In the genomic region with DNA sequence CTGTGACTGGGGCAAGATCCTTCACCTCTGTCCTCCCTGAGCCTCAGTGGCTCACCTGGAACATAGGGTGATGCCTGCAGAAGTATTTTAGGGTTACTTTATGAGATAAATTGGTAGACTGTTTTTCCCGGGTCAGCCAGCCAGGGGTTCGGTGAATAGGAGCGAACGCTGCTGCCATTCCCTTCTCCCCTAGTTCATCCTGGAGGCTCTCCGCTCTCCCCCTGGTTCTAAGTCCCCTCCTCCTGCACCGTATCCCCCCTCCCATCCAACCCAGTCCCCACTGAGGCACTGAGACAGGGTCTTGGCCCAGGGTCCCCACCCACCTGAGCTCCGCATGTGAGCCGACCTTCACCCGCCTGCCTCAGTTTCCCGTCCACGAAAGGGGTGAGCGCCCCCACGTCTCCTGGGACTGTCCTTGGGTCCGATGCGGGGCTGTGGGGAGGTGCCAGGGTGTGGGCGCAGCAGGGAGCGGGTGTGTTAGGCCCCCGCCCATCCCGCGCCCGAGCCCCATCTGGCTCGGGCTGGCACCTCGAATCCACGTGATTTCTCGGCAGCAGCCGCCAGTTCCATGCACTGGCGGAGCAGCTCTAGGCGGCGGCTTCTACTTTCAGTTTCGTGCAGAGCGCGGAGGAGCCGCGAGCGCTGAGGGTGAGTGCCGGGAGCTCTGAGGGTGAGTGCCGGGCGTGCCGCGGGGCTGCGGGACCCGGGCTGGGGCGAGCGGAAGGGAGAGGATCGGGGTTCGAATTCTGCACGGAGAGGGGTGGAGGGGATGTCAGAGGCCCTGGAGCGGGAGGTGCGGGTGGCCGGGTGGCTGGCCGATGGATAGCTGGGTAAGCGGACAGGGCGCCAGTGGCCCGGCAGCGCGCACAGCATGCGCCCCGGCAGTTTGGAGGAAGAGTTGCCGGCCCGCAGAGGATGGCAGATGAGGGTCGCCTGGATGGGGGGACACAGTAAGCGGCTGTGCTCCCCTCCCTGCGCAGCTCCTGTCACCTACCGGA, we compare ENCODE assay signal across 8 cellular contexts. TPM values are rescaled to one million over a fixed set of nuclear protein-coding genes. Genes with fewer than 3 reads are reported as not detected.
DNase-seq lines count a peak whose midpoint lies in the region; ATAC-seq and TF ChIP-seq lines count a peak whose summit lies in the region.

A gene with protein sequence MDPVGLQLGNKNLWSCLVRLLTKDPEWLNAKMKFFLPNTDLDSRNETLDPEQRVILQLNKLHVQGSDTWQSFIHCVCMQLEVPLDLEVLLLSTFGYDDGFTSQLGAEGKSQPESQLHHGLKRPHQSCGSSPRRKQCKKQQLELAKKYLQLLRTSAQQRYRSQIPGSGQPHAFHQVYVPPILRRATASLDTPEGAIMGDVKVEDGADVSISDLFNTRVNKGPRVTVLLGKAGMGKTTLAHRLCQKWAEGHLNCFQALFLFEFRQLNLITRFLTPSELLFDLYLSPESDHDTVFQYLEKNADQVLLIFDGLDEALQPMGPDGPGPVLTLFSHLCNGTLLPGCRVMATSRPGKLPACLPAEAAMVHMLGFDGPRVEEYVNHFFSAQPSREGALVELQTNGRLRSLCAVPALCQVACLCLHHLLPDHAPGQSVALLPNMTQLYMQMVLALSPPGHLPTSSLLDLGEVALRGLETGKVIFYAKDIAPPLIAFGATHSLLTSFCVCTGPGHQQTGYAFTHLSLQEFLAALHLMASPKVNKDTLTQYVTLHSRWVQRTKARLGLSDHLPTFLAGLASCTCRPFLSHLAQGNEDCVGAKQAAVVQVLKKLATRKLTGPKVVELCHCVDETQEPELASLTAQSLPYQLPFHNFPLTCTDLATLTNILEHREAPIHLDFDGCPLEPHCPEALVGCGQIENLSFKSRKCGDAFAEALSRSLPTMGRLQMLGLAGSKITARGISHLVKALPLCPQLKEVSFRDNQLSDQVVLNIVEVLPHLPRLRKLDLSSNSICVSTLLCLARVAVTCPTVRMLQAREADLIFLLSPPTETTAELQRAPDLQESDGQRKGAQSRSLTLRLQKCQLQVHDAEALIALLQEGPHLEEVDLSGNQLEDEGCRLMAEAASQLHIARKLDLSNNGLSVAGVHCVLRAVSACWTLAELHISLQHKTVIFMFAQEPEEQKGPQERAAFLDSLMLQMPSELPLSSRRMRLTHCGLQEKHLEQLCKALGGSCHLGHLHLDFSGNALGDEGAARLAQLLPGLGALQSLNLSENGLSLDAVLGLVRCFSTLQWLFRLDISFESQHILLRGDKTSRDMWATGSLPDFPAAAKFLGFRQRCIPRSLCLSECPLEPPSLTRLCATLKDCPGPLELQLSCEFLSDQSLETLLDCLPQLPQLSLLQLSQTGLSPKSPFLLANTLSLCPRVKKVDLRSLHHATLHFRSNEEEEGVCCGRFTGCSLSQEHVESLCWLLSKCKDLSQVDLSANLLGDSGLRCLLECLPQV (N-terminal part only) (plus strand): TSS at position 610 of the 998 bp plus-strand sequence. CDS start 31,156 bp downstream, outside the sequence.

- peak within 1 kb of the TSS; percentile 98 for H3K27ac Mint-ChIP-seq in T-helper 17 cell

- H3K9ac ChIP-seq in HCT116 (ENCODE audit: low read length): peak within 1 kb of the TSS; percentile 74

- H3K9me3 ChIP-seq in HCT116 (ENCODE audit: control insufficient read depth in 1 of 2, insufficient read depth in 1 of 2, low read depth in 1 of 2, low read length in 2 of 2) (no peaks in the 10 kb centered on the region), T-helper 17 cell (ENCODE audit: control insufficient read depth, low read length, poor library complexity, severe bottlenecking) (no peaks in the 10 kb centered on the region)

- DNase-seq in HCT116 (ENCODE audit: low read depth, low spot score): peak; percentile 22
- peak; percentile 79 for DNase-seq in MV-4-11 (lab: John Stamatoyannopoulos, UW)
- DNase-seq in T-helper 17 cell: peak; percentile 81 to 85 (median 83)
- DNase-seq in amniotic stem cell (lab: John Stamatoyannopoulos, UW): peak; percentile 69
- peak; percentile 91 for DNase-seq in left ventricle myocardium superior
- DNase-seq in pulmonary artery endothelial cell (ENCODE audit: low read depth, low spot score): peak; percentile 43

- H3K36me3 Mint-ChIP-seq in T-helper 17 cell (ENCODE audit: low read depth): peaks cover 10% of the 10 kb centered on the region

- peak within 1 kb of the TSS; percentile 94 for H3K4me2 ChIP-seq in HCT116 (ENCODE audit: low read length)

- H3K4me1 Mint-ChIP-seq in T-helper 17 cell: peaks cover 66% of the 10 kb centered on the region

- no peak for TF ChIP-seq RAD21 in HCT116 (IDR thresholded peaks at IDR 0.05; ENCODE audit: low read depth)

- POLR2A ChIA-PET in HCT116 (lab: Charles Lee): interaction anchor here (0.7 to 0.8 kb wide), 2 partner anchors 18 to 25 kb away, joined by 3 read pairs; no protein-coding TSS in a partner anchor

- H3K4me1 ChIP-seq in HCT116 (ENCODE audit: control insufficient read depth in 1 of 2, insufficient read depth in 2 of 2, low read length in 2 of 2) (peaks cover 28 to 44% of the 10 kb centered on the region in 2 experiments), urinary bladder (ENCODE audit: insufficient read depth) (no peaks in the 10 kb centered on the region)

- H3K27me3 ChIP-seq in HCT116 (ENCODE audit: insufficient read depth, low read length): no peaks in the 10 kb centered on the region

- no peaks in the 10 kb centered on the region for H3K27me3 Mint-ChIP-seq in T-helper 17 cell

- TSS peak; percentile 46 for BruUV-seq in HCT116 (replicated peaks; lab: Mats Ljungman, UMichigan)

- peak; percentile 78 for ATAC-seq in HCT116
- ATAC-seq in T-helper 17 cell: peak; percentile 92
- ATAC-seq in left ventricle myocardium superior: peak; percentile 93

- H3K36me3 ChIP-seq in HCT116 (ENCODE audit: control insufficient read depth in 1 of 2, insufficient read depth in 2 of 2, low read length in 2 of 2): no peaks in the 10 kb centered on the region
- no peaks in the 10 kb centered on the region for H3K36me3 ChIP-seq in urinary bladder (ENCODE audit: insufficient read depth)

- RAD21 ChIA-PET in HCT116 (lab: Charles Lee; ENCODE audit: low non-redundant PET in 1 of 2, low total read pairs in 2 of 2, uncharacterized antibody in 2 of 2, unreplicated experiment in 2 of 2): no interaction called here

- peak; percentile 46 for TF ChIP-seq POLR2A in HCT116 (IDR thresholded peaks at IDR 0.05; ENCODE audit: borderline replicate concordance, extremely low read depth, insufficient read depth, insufficient read length)

- H3K4me3 Mint-ChIP-seq in T-helper 17 cell: peak within 1 kb of the TSS; percentile 96

- intact Hi-C loops in HCT116 (cut with micrococcal nuclease) (no loop called here), left ventricle myocardium superior (cut with micrococcal nuclease) (no loop called here)

- H3K4me3 ChIP-seq in GM08714 (ENCODE audit: low read length) (peak within 1 kb of the TSS; percentile 91), HCT116 (replicated peaks in 1 of 2; ENCODE audit: low read depth in 1 of 2, low read length in 2 of 2) (peak within 1 kb of the TSS; percentile 68 to 80), urinary bladder (ENCODE audit: low read depth, low read length) (peak within 1 kb of the TSS; percentile 70)

- CTCF ChIA-PET in HCT116 (lab: Charles Lee): interaction anchor here (1.2 to 1.3 kb wide), 2 partner anchors 24 to 25 kb away, joined by 4 read pairs; no protein-coding TSS in a partner anchor

- WGBS in urinary bladder: 3% methylated on average over 64 of the region's 64 CpGs

- H3K27ac ChIP-seq in HCT116 (ENCODE audit: low read depth, low read length) (peak within 1 kb of the TSS; percentile 43; the same call in 1 of the 2 replicates), urinary bladder (ENCODE audit: low read depth) (peak within 1 kb of the TSS; percentile 72)

- no peak for TF ChIP-seq CTCF in HCT116 (IDR thresholded peaks at IDR 0.05 in 2 of 3, conservative IDR thresholded peaks at IDR 0.05 in 1 of 3; ENCODE audit: borderline replicate concordance in 1 of 3, insufficient read depth in 1 of 3, low read depth in 2 of 3, low read length in 2 of 3)

- H3K9me2 ChIP-seq in HCT116 (ENCODE audit: insufficient read depth): no peaks in the 10 kb centered on the region

- H3K79me2 ChIP-seq in HCT116 (ENCODE audit: insufficient read depth, low read length): no peaks in the 10 kb centered on the region

- H2AFZ ChIP-seq in HCT116 (ENCODE audit: low read depth, low read length, poor library complexity, severe bottlenecking): peak within 1 kb of the TSS; percentile 82

- no peaks in the 10 kb centered on the region for H4K20me1 ChIP-seq in HCT116 (ENCODE audit: insufficient read depth)

TF ChIP-seq in HCT116, 20 proteins besides CTCF, POLR2A, EP300 and RAD21 (continues in another document):
- TF ChIP-seq, protein P1, sequence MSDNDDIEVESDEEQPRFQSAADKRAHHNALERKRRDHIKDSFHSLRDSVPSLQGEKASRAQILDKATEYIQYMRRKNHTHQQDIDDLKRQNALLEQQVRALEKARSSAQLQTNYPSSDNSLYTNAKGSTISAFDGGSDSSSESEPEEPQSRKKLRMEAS (IDR thresholded peaks at IDR 0.05): peak; percentile 84
- TF ChIP-seq YY1 (IDR thresholded peaks at IDR 0.05; ENCODE audit: extremely low read depth, insufficient replicate concordance, low read depth, low read length): no peak
- TF ChIP-seq SIN3A (IDR thresholded peaks at IDR 0.05; ENCODE audit: low read depth): no peak; the same call in 1 of the 2 replicates
- peak; percentile 38; the same call in 1 of the 2 replicates for TF ChIP-seq POLR2AphosphoS5 (IDR thresholded peaks at IDR 0.05; ENCODE audit: low read depth, low read length)
- no peak for TF ChIP-seq EGR1 (IDR thresholded peaks at IDR 0.05; ENCODE audit: low read depth)
- no peak for TF ChIP-seq JUND (IDR thresholded peaks at IDR 0.05)
- no peak for TF ChIP-seq ELF1 (IDR thresholded peaks at IDR 0.05; ENCODE audit: borderline replicate concordance, low read depth)
- TF ChIP-seq SP1 (IDR thresholded peaks at IDR 0.05; ENCODE audit: low read depth): no peak
- TF ChIP-seq TCF7L2 (IDR thresholded peaks at IDR 0.05; ENCODE audit: borderline replicate concordance, extremely low read depth, insufficient read depth, insufficient read length): no peak
- peak; percentile 15; the same call in 1 of the 2 replicates for TF ChIP-seq ZFX (IDR thresholded peaks at IDR 0.05)

RNA-seq across cellular contexts. Expression of the gene that starts here (rescaled TPM):
- 10.4 TPM for total RNA-seq in HCT116 (2021; ENCODE audit: unreplicated experiment)
- polyA plus RNA-seq in HCT116 (2012): 5.1 and 5.5 TPM in 2 replicates
- 100 to 1,000 TPM; 381 to 578 TPM for total RNA-seq in T-helper 17 cell
- total RNA-seq in left ventricle myocardium superior: 9.8 TPM
- total RNA-seq in pulmonary artery endothelial cell: 10.2 and 16.8 TPM in 2 replicates
- 10.7 TPM for total RNA-seq in urinary bladder
- polyA plus RNA-seq in urinary bladder: 13.3 TPM

Comparison
In these comparisons a context has a peak if more than half of its experiments do, and no peak if none do; other contexts are left out.
1. Peak in every context shown above with its lines: DNase-seq, ATAC-seq, H3K4me3 ChIP-seq and H3K27ac ChIP-seq.
2. RNA of the gene that starts here (total RNA-seq): 381 to 578 TPM in T-helper 17 cell; 10.7 TPM in urinary bladder (single experiment), 10.4 TPM in HCT116 (single experiment), 10.2 to 16.8 TPM in pulmonary artery endothelial cell and 9.8 TPM in left ventricle myocardium superior (single experiment); every median in the first group is over 10 times any median in the second.
3. DNase-seq: peak in every context shown above with its lines; median percentile 91 in left ventricle myocardium superior; 83 in T-helper 17 cell; 79 in MV-4-11; 69 in amniotic stem cell; 43 in pulmonary artery endothelial cell; 22 in HCT116.